24 cellular contexts compared by ENCODE assay signal in the genomic region with DNA sequence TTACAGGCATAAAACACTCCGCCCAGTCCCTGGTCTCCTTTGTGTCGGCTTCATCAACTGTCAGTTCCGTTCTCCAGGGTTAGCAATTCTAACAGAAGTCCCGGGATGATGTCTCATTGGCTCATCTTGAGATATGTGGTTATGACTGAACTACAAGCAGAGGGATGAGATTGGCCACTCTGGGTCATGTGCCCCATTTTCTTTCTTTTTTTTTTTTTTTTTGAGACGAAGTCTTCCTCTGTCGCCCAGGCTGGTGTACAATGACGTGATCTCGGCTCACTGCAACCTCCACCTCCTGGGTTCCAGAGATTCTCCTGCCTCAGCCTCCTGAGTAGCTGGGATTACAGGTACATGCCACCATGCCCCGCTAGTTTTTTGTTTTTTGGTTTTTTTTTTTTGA.
A peak's percentile ranks its signal among the peaks of the same experiment; 100 is the strongest.
DNase-seq lines count a peak whose midpoint lies in the region; ATAC-seq, FAIRE-seq and TF ChIP-seq lines count a peak whose summit lies in the region.
"Had no signal": no experiment of that assay in that cellular context is flagged by ENCODE, and none has a peak within 500 bp of the region (broad histone marks: within the 10 kb centered on the region; RNA-seq: fewer than 3 reads in every experiment).

No MANE protein-coding gene starts in this region.

- H4K20me1 ChIP-seq in IMR-90 (ENCODE audit: insufficient read depth, low read length) (no peaks in the 10 kb centered on the region), K562 (replicated peaks; ENCODE audit: control insufficient read depth, insufficient read depth, low read length) (no peaks in the 10 kb centered on the region)
- H4K20me1 ChIP-seq: BLaER1 treated with 17β-estradiol and CSF1 and Interleukin-3, amounts not matched to agents 10 nM and 100 nM had no signal

- no peak overlapping the region for H3K23ac ChIP-seq in IMR-90 (ENCODE audit: low read depth, low read length)

- no peak for TF ChIP-seq RAD21 in IMR-90 (IDR thresholded peaks at IDR 0.05; ENCODE audit: low read length)
- no peak for TF ChIP-seq RAD21 in K562 (CRISPR knock-in tag; conservative IDR thresholded peaks at IDR 0.05 in 1 of 2, IDR thresholded peaks at IDR 0.05 in 1 of 2)

- dilution Hi-C loops in IMR-90 (cut with HindIII; ENCODE audit: low sequenced_read_pairs, unreplicated experiment): no loop called here

- TF ChIP-seq EP300 in K562 (IDR thresholded peaks at IDR 0.05; ENCODE audit: low read length): no peak

- no peaks in the 10 kb centered on the region for H3K79me1 ChIP-seq in IMR-90 (ENCODE audit: low read depth in 1 of 2, low read length in 2 of 2)

- H3K27me3 ChIP-seq in IMR-90 (ENCODE audit: control insufficient read depth, insufficient read depth, low read length): peaks cover 1% of the 10 kb centered on the region; the same call in 1 of the 2 replicates
- H3K27me3 ChIP-seq in K562 (ENCODE audit: control insufficient read depth in 2 of 2, insufficient read depth in 2 of 2, low read length in 2 of 2): peaks cover 3 to 16% of the 10 kb centered on the region in 2 experiments; a peak in 3 of 5 replicates
- peaks cover 0 to 4% (median 0%) of the 10 kb centered on the region in 3 donors for H3K27me3 ChIP-seq in psoas muscle (ENCODE audit: insufficient read depth in 3 of 3, low read length in 2 of 3)
- H3K27me3 ChIP-seq in body of pancreas: no peaks in the 10 kb centered on the region
- H3K27me3 ChIP-seq: BE2C; BLaER1 treated with 17β-estradiol and CSF1 and Interleukin-3, amounts not matched to agents 10 nM and 100 nM had no signal

- no peak overlapping the region for H4K8ac ChIP-seq in IMR-90 (ENCODE audit: low read depth in 2 of 2, low read length in 2 of 2)

- no peak overlapping the region for H3K18ac ChIP-seq in IMR-90 (ENCODE audit: low read depth, low read length)

- H4K5ac ChIP-seq in IMR-90 (ENCODE audit: low read depth, low read length): no peak overlapping the region

- H2BK120ac ChIP-seq in IMR-90 (ENCODE audit: low read depth, low read length): no peak overlapping the region

- H3K79me2 ChIP-seq in K562 (ENCODE audit: control insufficient read depth, insufficient read depth, low read length): no peaks in the 10 kb centered on the region

- no peak overlapping the region for H3K4ac ChIP-seq in IMR-90 (ENCODE audit: low read depth, low read length)

- H3K27ac ChIP-seq in IMR-90 (ENCODE audit: insufficient read depth, low read length) (no peak overlapping the region), K562 (ENCODE audit: extremely low read depth, low read depth, low read length) (no peak overlapping the region), psoas muscle (no peak overlapping the region), body of pancreas (no peak overlapping the region)
- H3K27ac ChIP-seq: BLaER1 treated with 17β-estradiol and CSF1 and Interleukin-3, amounts not matched to agents 10 nM and 100 nM had no signal

- H2BK15ac ChIP-seq in IMR-90 (ENCODE audit: low read depth, low read length): no peak overlapping the region

- H3K9me3 ChIP-seq in IMR-90 (ENCODE audit: control insufficient read depth, insufficient read depth, low read length): peaks cover 2% of the 10 kb centered on the region; the same call in 1 of the 2 replicates
- H3K9me3 ChIP-seq in K562 (replicated peaks; ENCODE audit: control insufficient read depth, insufficient read depth, low read depth, low read length): peaks cover 2% of the 10 kb centered on the region
- no peaks in the 10 kb centered on the region for H3K9me3 ChIP-seq in psoas muscle
- H3K9me3 ChIP-seq in body of pancreas: peaks cover 0 to 6% (median 0%) of the 10 kb centered on the region in 3 donors

- H3K4me2 ChIP-seq in IMR-90 (ENCODE audit: low read depth, low read length): no peak overlapping the region
- no peak overlapping the region for H3K4me2 ChIP-seq in K562 (ENCODE audit: insufficient read depth, low read length)
- H3K4me2 ChIP-seq: BLaER1 treated with 17β-estradiol and CSF1 and Interleukin-3, amounts not matched to agents 10 nM and 100 nM had no signal

- no peak overlapping the region for H2BK5ac ChIP-seq in IMR-90 (ENCODE audit: low read depth, low read length, poor library complexity, severe bottlenecking)

- H4K91ac ChIP-seq in IMR-90 (ENCODE audit: insufficient read depth, low read depth, low read length): no peak overlapping the region

- WGBS in IMR-90 (ENCODE audit: extremely low coverage in 2 of 2, insufficient read length in 1 of 2), 2 experiments: no CpG with 5 or more reads among the region's 9 CpGs
- 0% methylated on average over 4 of the region's 9 CpGs for WGBS in K562 (ENCODE audit: insufficient coverage, low coverage, missing lambda C conversion rate)
- 85 to 88% (median 85%) methylated on average over 8 to 9 of the region's 9 CpGs for WGBS in psoas muscle, 3 donors
- WGBS in body of pancreas, 2 donors: 75 to 82% methylated on average over 9 of the region's 9 CpGs

- H3K9me1 ChIP-seq in IMR-90 (ENCODE audit: insufficient read depth, low read length) (no peaks in the 10 kb centered on the region), K562 (ENCODE audit: control insufficient read depth, insufficient read depth, low read length) (no peaks in the 10 kb centered on the region)

- H2AK5ac ChIP-seq in IMR-90 (ENCODE audit: low read depth, low read length): no peak overlapping the region

- H3K36me3 ChIP-seq in IMR-90 (ENCODE audit: control insufficient read depth, insufficient read depth, low read length): no peaks in the 10 kb centered on the region
- no peaks in the 10 kb centered on the region for H3K36me3 ChIP-seq in K562 (ENCODE audit: control insufficient read depth, insufficient read depth, low read length)
- no peaks in the 10 kb centered on the region for H3K36me3 ChIP-seq in psoas muscle (ENCODE audit: insufficient read depth in 1 of 2, low read depth in 1 of 2)
- no peaks in the 10 kb centered on the region for H3K36me3 ChIP-seq in body of pancreas (replicated peaks in 1 of 2; ENCODE audit: insufficient read depth in 1 of 2, low read depth in 2 of 2)
- H3K36me3 ChIP-seq: BE2C had no signal

- H2AFZ ChIP-seq in IMR-90 (replicated peaks; ENCODE audit: low read length, poor library complexity): no peak overlapping the region
- H2AFZ ChIP-seq in K562 (ENCODE audit: low read depth, low read length): no peak overlapping the region

- TF ChIP-seq POLR2A in H54 (IDR thresholded peaks at IDR 0.05; ENCODE audit: low read depth, low read length) (no peak), IMR-90 (IDR thresholded peaks at IDR 0.05; ENCODE audit: low read depth, low read length) (no peak), K562 (conservative IDR thresholded peaks at IDR 0.05) (no peak), body of pancreas (IDR thresholded peaks at IDR 0.05) (no peak)

- no peak overlapping the region for H2AK9ac ChIP-seq in IMR-90 (replicated peaks; ENCODE audit: low read depth, low read length, poor library complexity)

- H3K4me1 ChIP-seq in IMR-90 (ENCODE audit: control insufficient read depth, insufficient read depth, low read length) (no peaks in the 10 kb centered on the region), K562 (replicated peaks in 1 of 2; ENCODE audit: control insufficient read depth in 2 of 2, insufficient read depth in 2 of 2, low read length in 2 of 2) (no peaks in the 10 kb centered on the region; a peak in 1 of 5 replicates), psoas muscle (no peaks in the 10 kb centered on the region), body of pancreas (no peaks in the 10 kb centered on the region)
- H3K4me1 ChIP-seq: BE2C had no signal

- H3K9ac ChIP-seq in IMR-90 (ENCODE audit: low read depth, low read length) (no peak overlapping the region), K562 (ENCODE audit: insufficient read depth in 1 of 2, low read depth in 2 of 2, low read length in 2 of 2) (no peak overlapping the region)
- H3K9ac ChIP-seq: BLaER1 treated with 17β-estradiol and CSF1 and Interleukin-3, amounts not matched to agents 10 nM and 100 nM had no signal

- in situ Hi-C loops in IMR-90 (cut with MboI; ENCODE audit: low sequenced_read_pairs) (no loop called here), K562 (cut with MboI) (no loop called here)

- FAIRE-seq in H54 (lab: Jason Lieb, UNC) (no peak), K562 (lab: Jason Lieb, UNC) (no peak)
- FAIRE-seq: A204.1, D721Med, GM12891, GM18507, H1 had no signal

- no peak for ATAC-seq in IMR-90 (ENCODE audit: low read depth)
- peak; percentile 75 for ATAC-seq in K562
- ATAC-seq in HG02623 (IDR thresholded peaks at IDR 0.05; ENCODE audit: unreplicated experiment): no peak
- no peak for ATAC-seq in psoas muscle
- no peak for ATAC-seq in body of pancreas
- ATAC-seq: HCT116 had no signal

- DNase-seq in Daoy (ENCODE audit: low read depth): peak; percentile 21
- DNase-seq in H54 (ENCODE audit: insufficient read length, low spot score): peak; percentile 40
- no peak for DNase-seq in IMR-90
- peak in 3 of 4 experiments; percentile 11 to 22 (median 20) for DNase-seq in K562 (ENCODE audit: extremely low read depth in 1 of 4, low spot score in 3 of 4)
- DNase-seq in psoas muscle: no peak
- DNase-seq in body of pancreas: no peak
- DNase-seq: ACHN; AML-193; BE2C; CD4-positive, alpha-beta T cell; CD8-positive, alpha-beta memory T cell; DMS 273 treated with DMSO at 0.1 percent for 48 hours; DMS79; GF-D8; H9; HFFc6 had no signal

- BruUV-seq in IMR-90 (replicated peaks; lab: Mats Ljungman, UMichigan) (no TSS peak), K562 (replicated peaks; lab: Mats Ljungman, UMichigan) (no TSS peak)

- no peak for TF ChIP-seq CTCF in IMR-90 (conservative IDR thresholded peaks at IDR 0.05; ENCODE audit: low read depth, low read length)
- no peak for TF ChIP-seq CTCF in K562 (IDR thresholded peaks at IDR 0.05 in 2 of 3, conservative IDR thresholded peaks at IDR 0.05 in 1 of 3; ENCODE audit: insufficient read depth in 2 of 3, low read depth in 1 of 3, low read length in 3 of 3)
- TF ChIP-seq CTCF in psoas muscle (IDR thresholded peaks at IDR 0.05): no peak
- no peak for TF ChIP-seq CTCF in body of pancreas (IDR thresholded peaks at IDR 0.05)

- intact Hi-C loops in IMR-90 (cut with micrococcal nuclease) (no loop called here), K562 (cut with micrococcal nuclease) (no loop called here), psoas muscle (cut with DNase I) (no loop called here), body of pancreas (cut with DNase I) (no loop called here)

- POLR2A ChIA-PET in IMR-90 (lab: Charles Lee; ENCODE audit: unreplicated experiment) (no interaction called here), K562 (lab: Yijun Ruan, JAX) (no interaction called here)

- H3K4me3 ChIP-seq in IMR-90 (ENCODE audit: insufficient read depth, low read depth, low read length) (no peak overlapping the region), K562 (no peak overlapping the region), psoas muscle (no peak overlapping the region), body of pancreas (no peak overlapping the region)
- H3K4me3 ChIP-seq: BLaER1 treated with 17β-estradiol and CSF1 and Interleukin-3, amounts not matched to agents 10 nM and 100 nM had no signal

- H2BK20ac ChIP-seq in IMR-90 (ENCODE audit: low read depth, low read length): no peak overlapping the region

- CTCF ChIA-PET in IMR-90 (lab: Yijun Ruan, JAX) (no interaction called here), K562 (lab: Yijun Ruan, JAX; ENCODE audit: low intra/inter-chr PET ratio) (no interaction called here)

- H3K56ac ChIP-seq in IMR-90 (ENCODE audit: extremely low read depth, insufficient read depth, low read length): no peak overlapping the region

- no peak overlapping the region for H3K14ac ChIP-seq in IMR-90 (replicated peaks; ENCODE audit: low read depth, low read length)

TF ChIP-seq in K562, 482 proteins besides CTCF, POLR2A, EP300 and RAD21 (continues in another document):
- no peak for TF ChIP-seq CHD2 (IDR thresholded peaks at IDR 0.05; ENCODE audit: low read depth, low read length)

Comparison
In these comparisons a context has a peak if more than half of its experiments do, and no peak if none do; other contexts are left out.
1. DNase-seq: peak in Daoy (single experiment), H54 (single experiment) and K562 (3 of 4); none in IMR-90 (single experiment), psoas muscle (0 of 2) and body of pancreas (0 of 4).